1 cellular context compared by ENCODE assay signal in the genomic region with DNA sequence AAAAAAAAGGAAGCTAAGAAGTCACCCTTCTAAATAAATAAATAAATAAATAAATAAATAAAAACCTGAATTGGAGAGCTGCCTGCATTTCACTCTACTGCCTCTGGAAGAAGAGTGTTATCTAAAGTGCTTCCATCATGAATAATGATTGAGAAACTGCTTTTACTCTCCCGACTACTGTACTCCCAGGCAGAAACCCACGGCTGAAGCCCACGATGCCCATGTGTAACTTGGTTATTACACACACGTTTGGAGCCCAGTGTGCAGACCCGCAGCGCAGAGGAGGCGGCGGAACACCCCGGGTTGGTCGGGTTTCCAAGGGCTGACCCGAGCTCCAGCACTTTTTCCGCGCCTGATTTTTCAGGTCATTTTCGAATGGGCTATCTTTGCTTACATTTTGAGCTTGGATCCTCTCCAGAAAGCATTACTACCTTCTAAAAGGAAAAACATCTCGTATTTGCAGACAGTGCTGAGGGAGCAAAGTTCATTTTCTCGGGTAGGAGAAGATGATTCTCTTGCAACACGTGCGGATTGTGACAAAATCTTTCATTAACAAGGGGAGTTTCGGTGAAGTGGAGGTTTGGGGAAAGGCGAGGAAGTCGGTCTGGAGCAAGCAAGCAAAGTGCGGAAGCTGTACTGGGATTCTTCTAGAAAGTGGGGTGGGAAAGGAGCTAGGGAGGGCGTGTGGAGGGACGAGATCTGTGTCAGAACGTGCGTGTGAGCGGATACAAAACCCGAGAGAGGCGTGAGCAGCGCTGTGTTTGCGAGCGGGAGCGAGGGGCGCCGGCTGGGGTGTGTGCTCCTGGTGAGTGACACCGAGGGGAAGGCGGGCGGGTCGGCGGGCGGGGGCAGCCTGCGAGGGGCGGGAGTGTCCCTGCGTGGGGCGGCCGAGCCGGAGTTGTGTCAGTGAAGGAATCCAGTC.
TF ChIP-seq lines count a peak whose summit lies in the region.

A gene with protein sequence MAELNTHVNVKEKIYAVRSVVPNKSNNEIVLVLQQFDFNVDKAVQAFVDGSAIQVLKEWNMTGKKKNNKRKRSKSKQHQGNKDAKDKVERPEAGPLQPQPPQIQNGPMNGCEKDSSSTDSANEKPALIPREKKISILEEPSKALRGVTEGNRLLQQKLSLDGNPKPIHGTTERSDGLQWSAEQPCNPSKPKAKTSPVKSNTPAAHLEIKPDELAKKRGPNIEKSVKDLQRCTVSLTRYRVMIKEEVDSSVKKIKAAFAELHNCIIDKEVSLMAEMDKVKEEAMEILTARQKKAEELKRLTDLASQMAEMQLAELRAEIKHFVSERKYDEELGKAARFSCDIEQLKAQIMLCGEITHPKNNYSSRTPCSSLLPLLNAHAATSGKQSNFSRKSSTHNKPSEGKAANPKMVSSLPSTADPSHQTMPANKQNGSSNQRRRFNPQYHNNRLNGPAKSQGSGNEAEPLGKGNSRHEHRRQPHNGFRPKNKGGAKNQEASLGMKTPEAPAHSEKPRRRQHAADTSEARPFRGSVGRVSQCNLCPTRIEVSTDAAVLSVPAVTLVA (plus strand): TSS at position 897 of the 922 bp plus-strand sequence. CDS start 82,552 bp downstream, outside the sequence.

TF ChIP-seq in HepG2, 621 proteins besides CTCF, POLR2A, EP300 and RAD21 (continued from another document and continues in another):
- TF ChIP-seq KDM6A (CRISPR knock-in tag; IDR thresholded peaks at IDR 0.05; ENCODE audit: low read depth) (peak; percentile 66; the same call in 1 of the 2 replicates), HNRNPLL (IDR thresholded peaks at IDR 0.05; ENCODE audit: low read depth, low read length, poor library complexity, severe bottlenecking) (peak; percentile 64), ETV6 (CRISPR knock-in tag; conservative IDR thresholded peaks at IDR 0.05) (peak; percentile 63), PHF8 (CRISPR knock-in tag; IDR thresholded peaks at IDR 0.05) (peak; percentile 61), ATAD3A (CRISPR knock-in tag; IDR thresholded peaks at IDR 0.05) (no peak), ZNF138 (CRISPR knock-in tag; IDR thresholded peaks at IDR 0.05; ENCODE audit: low read depth) (no peak), ZNF225 (CRISPR knock-in tag; IDR thresholded peaks at IDR 0.05) (no peak), REL (CRISPR knock-in tag; conservative IDR thresholded peaks at IDR 0.05) (no peak), CENPT (CRISPR knock-in tag; IDR thresholded peaks at IDR 0.05; ENCODE audit: low read depth) (no peak), MXI1 (IDR thresholded peaks at IDR 0.05; ENCODE audit: borderline replicate concordance, low read depth, low read length) (peak; percentile 78; the same call in 1 of the 3 replicates)
- TF ChIP-seq, protein P1, sequence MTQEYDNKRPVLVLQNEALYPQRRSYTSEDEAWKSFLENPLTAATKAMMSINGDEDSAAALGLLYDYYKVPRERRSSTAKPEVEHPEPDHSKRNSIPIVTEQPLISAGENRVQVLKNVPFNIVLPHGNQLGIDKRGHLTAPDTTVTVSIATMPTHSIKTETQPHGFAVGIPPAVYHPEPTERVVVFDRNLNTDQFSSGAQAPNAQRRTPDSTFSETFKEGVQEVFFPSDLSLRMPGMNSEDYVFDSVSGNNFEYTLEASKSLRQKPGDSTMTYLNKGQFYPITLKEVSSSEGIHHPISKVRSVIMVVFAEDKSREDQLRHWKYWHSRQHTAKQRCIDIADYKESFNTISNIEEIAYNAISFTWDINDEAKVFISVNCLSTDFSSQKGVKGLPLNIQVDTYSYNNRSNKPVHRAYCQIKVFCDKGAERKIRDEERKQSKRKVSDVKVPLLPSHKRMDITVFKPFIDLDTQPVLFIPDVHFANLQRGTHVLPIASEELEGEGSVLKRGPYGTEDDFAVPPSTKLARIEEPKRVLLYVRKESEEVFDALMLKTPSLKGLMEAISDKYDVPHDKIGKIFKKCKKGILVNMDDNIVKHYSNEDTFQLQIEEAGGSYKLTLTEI (CRISPR knock-in tag; conservative IDR thresholded peaks at IDR 0.05), result no peak
- TF ChIP-seq, protein P2, sequence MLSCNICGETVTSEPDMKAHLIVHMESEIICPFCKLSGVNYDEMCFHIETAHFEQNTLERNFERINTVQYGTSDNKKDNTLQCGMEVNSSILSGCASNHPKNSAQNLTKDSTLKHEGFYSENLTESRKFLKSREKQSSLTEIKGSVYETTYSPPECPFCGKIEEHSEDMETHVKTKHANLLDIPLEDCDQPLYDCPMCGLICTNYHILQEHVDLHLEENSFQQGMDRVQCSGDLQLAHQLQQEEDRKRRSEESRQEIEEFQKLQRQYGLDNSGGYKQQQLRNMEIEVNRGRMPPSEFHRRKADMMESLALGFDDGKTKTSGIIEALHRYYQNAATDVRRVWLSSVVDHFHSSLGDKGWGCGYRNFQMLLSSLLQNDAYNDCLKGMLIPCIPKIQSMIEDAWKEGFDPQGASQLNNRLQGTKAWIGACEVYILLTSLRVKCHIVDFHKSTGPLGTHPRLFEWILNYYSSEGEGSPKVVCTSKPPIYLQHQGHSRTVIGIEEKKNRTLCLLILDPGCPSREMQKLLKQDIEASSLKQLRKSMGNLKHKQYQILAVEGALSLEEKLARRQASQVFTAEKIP (CRISPR knock-in tag; IDR thresholded peaks at IDR 0.05; ENCODE audit: borderline replicate concordance), result no peak
- TF ChIP-seq, protein P3, sequence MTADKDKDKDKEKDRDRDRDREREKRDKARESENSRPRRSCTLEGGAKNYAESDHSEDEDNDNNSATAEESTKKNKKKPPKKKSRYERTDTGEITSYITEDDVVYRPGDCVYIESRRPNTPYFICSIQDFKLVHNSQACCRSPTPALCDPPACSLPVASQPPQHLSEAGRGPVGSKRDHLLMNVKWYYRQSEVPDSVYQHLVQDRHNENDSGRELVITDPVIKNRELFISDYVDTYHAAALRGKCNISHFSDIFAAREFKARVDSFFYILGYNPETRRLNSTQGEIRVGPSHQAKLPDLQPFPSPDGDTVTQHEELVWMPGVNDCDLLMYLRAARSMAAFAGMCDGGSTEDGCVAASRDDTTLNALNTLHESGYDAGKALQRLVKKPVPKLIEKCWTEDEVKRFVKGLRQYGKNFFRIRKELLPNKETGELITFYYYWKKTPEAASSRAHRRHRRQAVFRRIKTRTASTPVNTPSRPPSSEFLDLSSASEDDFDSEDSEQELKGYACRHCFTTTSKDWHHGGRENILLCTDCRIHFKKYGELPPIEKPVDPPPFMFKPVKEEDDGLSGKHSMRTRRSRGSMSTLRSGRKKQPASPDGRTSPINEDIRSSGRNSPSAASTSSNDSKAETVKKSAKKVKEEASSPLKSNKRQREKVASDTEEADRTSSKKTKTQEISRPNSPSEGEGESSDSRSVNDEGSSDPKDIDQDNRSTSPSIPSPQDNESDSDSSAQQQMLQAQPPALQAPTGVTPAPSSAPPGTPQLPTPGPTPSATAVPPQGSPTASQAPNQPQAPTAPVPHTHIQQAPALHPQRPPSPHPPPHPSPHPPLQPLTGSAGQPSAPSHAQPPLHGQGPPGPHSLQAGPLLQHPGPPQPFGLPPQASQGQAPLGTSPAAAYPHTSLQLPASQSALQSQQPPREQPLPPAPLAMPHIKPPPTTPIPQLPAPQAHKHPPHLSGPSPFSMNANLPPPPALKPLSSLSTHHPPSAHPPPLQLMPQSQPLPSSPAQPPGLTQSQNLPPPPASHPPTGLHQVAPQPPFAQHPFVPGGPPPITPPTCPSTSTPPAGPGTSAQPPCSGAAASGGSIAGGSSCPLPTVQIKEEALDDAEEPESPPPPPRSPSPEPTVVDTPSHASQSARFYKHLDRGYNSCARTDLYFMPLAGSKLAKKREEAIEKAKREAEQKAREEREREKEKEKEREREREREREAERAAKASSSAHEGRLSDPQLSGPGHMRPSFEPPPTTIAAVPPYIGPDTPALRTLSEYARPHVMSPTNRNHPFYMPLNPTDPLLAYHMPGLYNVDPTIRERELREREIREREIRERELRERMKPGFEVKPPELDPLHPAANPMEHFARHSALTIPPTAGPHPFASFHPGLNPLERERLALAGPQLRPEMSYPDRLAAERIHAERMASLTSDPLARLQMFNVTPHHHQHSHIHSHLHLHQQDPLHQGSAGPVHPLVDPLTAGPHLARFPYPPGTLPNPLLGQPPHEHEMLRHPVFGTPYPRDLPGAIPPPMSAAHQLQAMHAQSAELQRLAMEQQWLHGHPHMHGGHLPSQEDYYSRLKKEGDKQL (CRISPR knock-in tag; IDR thresholded peaks at IDR 0.05; ENCODE audit: low read depth), result peak; percentile 74
- TF ChIP-seq, protein P4, sequence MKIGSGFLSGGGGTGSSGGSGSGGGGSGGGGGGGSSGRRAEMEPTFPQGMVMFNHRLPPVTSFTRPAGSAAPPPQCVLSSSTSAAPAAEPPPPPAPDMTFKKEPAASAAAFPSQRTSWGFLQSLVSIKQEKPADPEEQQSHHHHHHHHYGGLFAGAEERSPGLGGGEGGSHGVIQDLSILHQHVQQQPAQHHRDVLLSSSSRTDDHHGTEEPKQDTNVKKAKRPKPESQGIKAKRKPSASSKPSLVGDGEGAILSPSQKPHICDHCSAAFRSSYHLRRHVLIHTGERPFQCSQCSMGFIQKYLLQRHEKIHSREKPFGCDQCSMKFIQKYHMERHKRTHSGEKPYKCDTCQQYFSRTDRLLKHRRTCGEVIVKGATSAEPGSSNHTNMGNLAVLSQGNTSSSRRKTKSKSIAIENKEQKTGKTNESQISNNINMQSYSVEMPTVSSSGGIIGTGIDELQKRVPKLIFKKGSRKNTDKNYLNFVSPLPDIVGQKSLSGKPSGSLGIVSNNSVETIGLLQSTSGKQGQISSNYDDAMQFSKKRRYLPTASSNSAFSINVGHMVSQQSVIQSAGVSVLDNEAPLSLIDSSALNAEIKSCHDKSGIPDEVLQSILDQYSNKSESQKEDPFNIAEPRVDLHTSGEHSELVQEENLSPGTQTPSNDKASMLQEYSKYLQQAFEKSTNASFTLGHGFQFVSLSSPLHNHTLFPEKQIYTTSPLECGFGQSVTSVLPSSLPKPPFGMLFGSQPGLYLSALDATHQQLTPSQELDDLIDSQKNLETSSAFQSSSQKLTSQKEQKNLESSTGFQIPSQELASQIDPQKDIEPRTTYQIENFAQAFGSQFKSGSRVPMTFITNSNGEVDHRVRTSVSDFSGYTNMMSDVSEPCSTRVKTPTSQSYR (CRISPR knock-in tag; IDR thresholded peaks at IDR 0.05; ENCODE audit: borderline replicate concordance), result peak; percentile 33; the same call in 1 of the 2 replicates
- TF ChIP-seq, protein P5, sequence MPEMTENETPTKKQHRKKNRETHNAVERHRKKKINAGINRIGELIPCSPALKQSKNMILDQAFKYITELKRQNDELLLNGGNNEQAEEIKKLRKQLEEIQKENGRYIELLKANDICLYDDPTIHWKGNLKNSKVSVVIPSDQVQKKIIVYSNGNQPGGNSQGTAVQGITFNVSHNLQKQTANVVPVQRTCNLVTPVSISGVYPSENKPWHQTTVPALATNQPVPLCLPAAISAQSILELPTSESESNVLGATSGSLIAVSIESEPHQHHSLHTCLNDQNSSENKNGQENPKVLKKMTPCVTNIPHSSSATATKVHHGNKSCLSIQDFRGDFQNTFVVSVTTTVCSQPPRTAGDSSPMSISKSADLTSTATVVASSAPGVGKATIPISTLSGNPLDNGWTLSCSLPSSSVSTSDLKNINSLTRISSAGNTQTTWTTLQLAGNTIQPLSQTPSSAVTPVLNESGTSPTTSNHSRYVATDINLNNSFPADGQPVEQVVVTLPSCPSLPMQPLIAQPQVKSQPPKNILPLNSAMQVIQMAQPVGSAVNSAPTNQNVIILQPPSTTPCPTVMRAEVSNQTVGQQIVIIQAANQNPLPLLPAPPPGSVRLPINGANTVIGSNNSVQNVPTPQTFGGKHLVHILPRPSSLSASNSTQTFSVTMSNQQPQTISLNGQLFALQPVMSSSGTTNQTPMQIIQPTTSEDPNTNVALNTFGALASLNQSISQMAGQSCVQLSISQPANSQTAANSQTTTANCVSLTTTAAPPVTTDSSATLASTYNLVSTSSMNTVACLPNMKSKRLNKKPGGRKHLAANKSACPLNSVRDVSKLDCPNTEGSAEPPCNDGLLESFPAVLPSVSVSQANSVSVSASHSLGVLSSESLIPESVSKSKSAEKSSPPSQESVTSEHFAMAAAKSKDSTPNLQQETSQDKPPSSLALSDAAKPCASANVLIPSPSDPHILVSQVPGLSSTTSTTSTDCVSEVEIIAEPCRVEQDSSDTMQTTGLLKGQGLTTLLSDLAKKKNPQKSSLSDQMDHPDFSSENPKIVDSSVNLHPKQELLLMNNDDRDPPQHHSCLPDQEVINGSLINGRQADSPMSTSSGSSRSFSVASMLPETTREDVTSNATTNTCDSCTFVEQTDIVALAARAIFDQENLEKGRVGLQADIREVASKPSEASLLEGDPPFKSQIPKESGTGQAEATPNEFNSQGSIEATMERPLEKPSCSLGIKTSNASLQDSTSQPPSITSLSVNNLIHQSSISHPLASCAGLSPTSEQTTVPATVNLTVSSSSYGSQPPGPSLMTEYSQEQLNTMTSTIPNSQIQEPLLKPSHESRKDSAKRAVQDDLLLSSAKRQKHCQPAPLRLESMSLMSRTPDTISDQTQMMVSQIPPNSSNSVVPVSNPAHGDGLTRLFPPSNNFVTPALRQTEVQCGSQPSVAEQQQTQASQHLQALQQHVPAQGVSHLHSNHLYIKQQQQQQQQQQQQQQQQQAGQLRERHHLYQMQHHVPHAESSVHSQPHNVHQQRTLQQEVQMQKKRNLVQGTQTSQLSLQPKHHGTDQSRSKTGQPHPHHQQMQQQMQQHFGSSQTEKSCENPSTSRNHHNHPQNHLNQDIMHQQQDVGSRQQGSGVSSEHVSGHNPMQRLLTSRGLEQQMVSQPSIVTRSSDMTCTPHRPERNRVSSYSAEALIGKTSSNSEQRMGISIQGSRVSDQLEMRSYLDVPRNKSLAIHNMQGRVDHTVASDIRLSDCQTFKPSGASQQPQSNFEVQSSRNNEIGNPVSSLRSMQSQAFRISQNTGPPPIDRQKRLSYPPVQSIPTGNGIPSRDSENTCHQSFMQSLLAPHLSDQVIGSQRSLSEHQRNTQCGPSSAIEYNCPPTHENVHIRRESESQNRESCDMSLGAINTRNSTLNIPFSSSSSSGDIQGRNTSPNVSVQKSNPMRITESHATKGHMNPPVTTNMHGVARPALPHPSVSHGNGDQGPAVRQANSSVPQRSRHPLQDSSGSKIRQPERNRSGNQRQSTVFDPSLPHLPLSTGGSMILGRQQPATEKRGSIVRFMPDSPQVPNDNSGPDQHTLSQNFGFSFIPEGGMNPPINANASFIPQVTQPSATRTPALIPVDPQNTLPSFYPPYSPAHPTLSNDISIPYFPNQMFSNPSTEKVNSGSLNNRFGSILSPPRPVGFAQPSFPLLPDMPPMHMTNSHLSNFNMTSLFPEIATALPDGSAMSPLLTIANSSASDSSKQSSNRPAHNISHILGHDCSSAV (CRISPR knock-in tag; IDR thresholded peaks at IDR 0.05; ENCODE audit: borderline replicate concordance), result no peak
- TF ChIP-seq, protein P6, sequence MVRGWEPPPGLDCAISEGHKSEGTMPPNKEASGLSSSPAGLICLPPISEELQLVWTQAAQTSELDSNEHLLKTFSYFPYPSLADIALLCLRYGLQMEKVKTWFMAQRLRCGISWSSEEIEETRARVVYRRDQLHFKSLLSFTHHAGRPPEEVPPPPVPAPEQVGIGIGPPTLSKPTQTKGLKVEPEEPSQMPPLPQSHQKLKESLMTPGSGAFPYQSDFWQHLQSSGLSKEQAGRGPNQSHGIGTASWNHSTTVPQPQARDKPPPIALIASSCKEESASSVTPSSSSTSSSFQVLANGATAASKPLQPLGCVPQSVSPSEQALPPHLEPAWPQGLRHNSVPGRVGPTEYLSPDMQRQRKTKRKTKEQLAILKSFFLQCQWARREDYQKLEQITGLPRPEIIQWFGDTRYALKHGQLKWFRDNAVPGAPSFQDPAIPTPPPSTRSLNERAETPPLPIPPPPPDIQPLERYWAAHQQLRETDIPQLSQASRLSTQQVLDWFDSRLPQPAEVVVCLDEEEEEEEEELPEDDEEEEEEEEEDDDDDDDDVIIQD (CRISPR knock-in tag; IDR thresholded peaks at IDR 0.05; ENCODE audit: low read depth), result no peak
